Comparison of ENCODE assay signal across 9 cellular contexts in the genomic region with DNA sequence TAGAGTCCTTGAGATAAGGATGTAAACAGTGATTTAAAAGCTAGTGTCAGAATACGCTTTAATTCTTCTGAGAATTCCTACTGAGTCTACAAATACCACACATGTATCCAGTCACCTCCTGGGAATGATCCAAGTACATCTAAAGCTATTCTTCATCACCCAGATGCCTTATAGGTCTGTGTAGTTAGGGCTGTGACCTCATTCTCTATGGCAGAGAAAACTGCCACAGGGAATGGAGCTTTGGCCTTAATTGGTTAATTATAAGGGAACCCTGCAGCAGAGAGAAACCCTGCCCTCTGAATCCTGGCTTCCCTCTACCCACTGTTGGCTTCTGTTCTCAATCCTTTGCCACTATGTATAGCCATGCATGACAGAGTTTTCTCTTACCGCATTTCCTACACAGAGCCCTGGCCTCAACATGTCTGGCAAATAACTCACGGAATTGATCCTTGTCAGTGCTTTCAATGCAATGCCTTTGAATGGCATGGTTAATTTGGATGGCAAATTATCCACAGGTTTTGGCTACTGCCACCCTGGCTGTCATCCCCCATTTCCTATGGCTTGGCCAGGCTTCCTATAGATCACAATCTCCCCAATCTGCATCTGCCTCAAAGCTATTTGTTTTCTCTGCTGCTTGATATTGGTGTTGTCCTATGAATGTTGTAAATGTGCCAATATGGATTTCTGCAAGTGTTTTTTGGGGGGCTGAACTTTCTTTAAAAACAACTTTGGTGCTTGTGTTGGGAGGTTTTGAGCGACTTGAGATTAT. TPM values are rescaled to one million over a fixed set of nuclear protein-coding genes. Genes with fewer than 3 reads are reported as not detected.
A peak's percentile ranks its signal among the peaks of the same experiment; 100 is the strongest.
DNase-seq lines count a peak whose midpoint lies in the region; ATAC-seq and TF ChIP-seq lines count a peak whose summit lies in the region.
"Had no signal": no experiment of that assay in that cellular context is flagged by ENCODE, and none has a peak within 500 bp of the region (broad histone marks: within the 10 kb centered on the region; RNA-seq: fewer than 3 reads in every experiment).

No MANE protein-coding gene starts in this region.

- no peak for ATAC-seq in HG02884 (IDR thresholded peaks at IDR 0.05; ENCODE audit: unreplicated experiment)

- H3K27ac Mint-ChIP-seq in brain, result peak overlapping the region; percentile 45 to 98 (median 95)

- H3K4me3 Mint-ChIP-seq in brain, result peak overlapping the region in 4 of 5 experiments; percentile 9 to 84 (median 68)

- DNase-seq in AG04449 (ENCODE audit: low read depth, low spot score) (peak; percentile 69), LHCN-M2 (ENCODE audit: low read depth) (peak; percentile 87), medulla oblongata (ENCODE audit: extremely low spot score) (peak; percentile 2), H7 (no peak), SHP77 treated with DMSO at 0.1 percent for 48 hours (lab: John Stamatoyannopoulos, UW) (no peak)
- DNase-seq in effector memory CD4-positive, alpha-beta T cell, result no peak
- DNase-seq: NCI-H2227 treated with DMSO at 0.1 percent for 48 hours had no signal

- peaks cover 24% of the 10 kb centered on the region for H3K4me1 ChIP-seq in effector memory CD4-positive, alpha-beta T cell (ENCODE audit: control insufficient read depth, insufficient read depth, low read length, poor library complexity, severe bottlenecking)

- TF ChIP-seq CTCF in AG04449 (IDR thresholded peaks at IDR 0.05; ENCODE audit: insufficient read depth, low read length, missing control alignments) (no peak), brain (conservative IDR thresholded peaks at IDR 0.05) (no peak)

- no peaks in the 10 kb centered on the region for H3K27me3 ChIP-seq in effector memory CD4-positive, alpha-beta T cell (replicated peaks; ENCODE audit: control insufficient read depth, insufficient read depth, low read length, poor library complexity, severe bottlenecking)
- H3K27me3 ChIP-seq in H7 (ENCODE audit: control insufficient read depth, insufficient read depth, low read length), result no peaks in the 10 kb centered on the region

- H3K4me3 ChIP-seq in AG04449 (ENCODE audit: low read depth, low read length), result no peak overlapping the region; the same call in 1 of the 2 replicates
- H3K4me3 ChIP-seq in effector memory CD4-positive, alpha-beta T cell (ENCODE audit: insufficient read depth, low read depth, low read length, poor library complexity, severe bottlenecking), result no peak overlapping the region
- H3K4me3 ChIP-seq in H7 (ENCODE audit: insufficient read depth, low read depth, low read length), result no peak overlapping the region

- peaks cover 82% of the 10 kb centered on the region for H3K4me1 Mint-ChIP-seq in brain

- no peaks in the 10 kb centered on the region for H3K9me3 ChIP-seq in effector memory CD4-positive, alpha-beta T cell (ENCODE audit: control insufficient read depth, low read length)

- H3K9me3 Mint-ChIP-seq in brain, result no peaks in the 10 kb centered on the region

- no peaks in the 10 kb centered on the region for H3K27me3 Mint-ChIP-seq in brain

- no peaks in the 10 kb centered on the region for H3K36me3 ChIP-seq in effector memory CD4-positive, alpha-beta T cell (ENCODE audit: control insufficient read depth, insufficient read depth, low read length)
- H3K36me3 ChIP-seq in H7 (replicated peaks; ENCODE audit: control insufficient read depth, insufficient read depth, low read length), result no peaks in the 10 kb centered on the region

- POLR2A ChIA-PET in AG04449 (lab: Yijun Ruan, JAX), result interaction anchor here (0.6 kb wide), 1 partner anchor 147 kb away, joined by 4 read pairs; no protein-coding TSS in a partner anchor

- H3K27ac ChIP-seq in effector memory CD4-positive, alpha-beta T cell (ENCODE audit: insufficient read depth, low read length, poor library complexity, severe bottlenecking), result no peak overlapping the region

- CTCF ChIA-PET in AG04449 (lab: Yijun Ruan, JAX), result interaction anchor here (2.7 to 11.0 kb wide), 3 partner anchors 10 to 56 kb away, joined by 20 to 110 read pairs (median 34); no protein-coding TSS in a partner anchor

- H3K36me3 Mint-ChIP-seq in brain, result peaks cover 10% of the 10 kb centered on the region

RNA-seq across cellular contexts. Expression of a gene that starts 2.9 kb away (rescaled TPM):
- total RNA-seq in LHCN-M2 (2014; rRNA removed), result 17.0 and 17.1 TPM in 2 replicates
- polyA plus RNA-seq in LHCN-M2 (2012), result 4.6 TPM
- 13.6 TPM for polyA plus RNA-seq in brain (ENCODE audit: insufficient read depth, low read depth, low replicate concordance)
- 5.0 and 8.7 TPM in 2 replicates for total RNA-seq in H7 (2014; rRNA removed; shearing (Covaris generic))

RNA-seq across cellular contexts. Expression of a gene that starts 21.3 kb away (rescaled TPM):
- 1.2 and 2.1 TPM in 2 replicates for total RNA-seq in LHCN-M2 (2014; rRNA removed)
- 2.6 TPM for polyA plus RNA-seq in LHCN-M2 (2012)
- 9.1 TPM for polyA plus RNA-seq in brain (ENCODE audit: insufficient read depth, low read depth, low replicate concordance)
- 0.33 and 1.7 TPM in 2 replicates for total RNA-seq in H7 (2014; rRNA removed; shearing (Covaris generic))

RNA-seq across cellular contexts. Expression of a gene that starts 27.5 kb away (rescaled TPM):
- 0.58 and 1.6 TPM in 2 replicates for total RNA-seq in LHCN-M2 (2014; rRNA removed)
- 49.2 TPM for polyA plus RNA-seq in LHCN-M2 (2012)
- polyA plus RNA-seq in brain (ENCODE audit: insufficient read depth, low read depth, low replicate concordance), result 4.3 TPM
- total RNA-seq in H7 (2014; rRNA removed; shearing (Covaris generic)), result 0.18 TPM in 1 of 2 replicates, not detected in the other

RNA-seq across cellular contexts. Expression of a gene that starts 28.4 kb away (rescaled TPM):
- total RNA-seq in LHCN-M2 (2014; rRNA removed), result 69.9 and 70.6 TPM in 2 replicates
- polyA plus RNA-seq in LHCN-M2 (2012), result 387 TPM
- 1,548 TPM for polyA plus RNA-seq in brain (ENCODE audit: insufficient read depth, low read depth, low replicate concordance)
- total RNA-seq in H7 (2014; rRNA removed; shearing (Covaris generic)), result 0.44 and 1.5 TPM in 2 replicates

Comparison
In these comparisons a context has a peak if more than half of its experiments do, and no peak if none do; other contexts are left out.
1. DNase-seq: peak in AG04449 (single experiment), LHCN-M2 (single experiment) and medulla oblongata (single experiment); none in effector memory CD4-positive, alpha-beta T cell (0 of 3), H7 (single experiment) and SHP77 treated with DMSO at 0.1 percent for 48 hours (single experiment).